In genomic region chr3:1439395-1439794, GRCh38 we compare ENCODE assay signal across 12 cellular contexts.
DNase-seq lines count a peak whose midpoint lies in the region; ATAC-seq and TF ChIP-seq lines count a peak whose summit lies in the region.
"Had no signal": no experiment of that assay in that cellular context is flagged by ENCODE, and none has a peak within 500 bp of the region (broad histone marks: within the 10 kb centered on the region; RNA-seq: fewer than 3 reads in every experiment).

No MANE protein-coding gene starts in this region.

- no peak overlapping the region for H3K4me3 Mint-ChIP-seq in GM23338

- H4K20me1 ChIP-seq in GM23338 (replicated peaks; ENCODE audit: insufficient read depth) = no peaks in the 10 kb centered on the region

- TF ChIP-seq CTCF in GM23338 (conservative IDR thresholded peaks at IDR 0.05; ENCODE audit: low read depth in 2 of 2) (peak; percentile 56 to 74), prostate gland (IDR thresholded peaks at IDR 0.05) (no peak)

- H3K9me3 Mint-ChIP-seq in GM23338 = peaks cover 91% of the 10 kb centered on the region

- H3K36me3 ChIP-seq in GM23338 (ENCODE audit: insufficient read depth) (no peaks in the 10 kb centered on the region), prostate gland (no peaks in the 10 kb centered on the region)
- H3K36me3 ChIP-seq: neutrophil had no signal

- H3K4me2 ChIP-seq in GM23338 = no peak overlapping the region

- 84% methylated on average over 2 of the region's 2 CpGs for WGBS in prostate gland

- no peak overlapping the region for H3K27ac Mint-ChIP-seq in GM23338
- H3K27ac Mint-ChIP-seq: activated naive CD4-positive, alpha-beta T cell treated with anti-CD3 and anti-CD28 coated beads, Interleukin-2, amount 50 U/mL, for 72 hours had no signal

- no peak overlapping the region for H2AFZ ChIP-seq in GM23338

- no peaks in the 10 kb centered on the region for H3K9me3 ChIP-seq in prostate gland
- H3K9me3 ChIP-seq: neutrophil had no signal

- H3K36me3 Mint-ChIP-seq in GM23338 (ENCODE audit: low read depth) = peaks cover 23% of the 10 kb centered on the region; the same call in 2 of the 3 replicates
- H3K36me3 Mint-ChIP-seq: activated naive CD4-positive, alpha-beta T cell treated with anti-CD3 and anti-CD28 coated beads, Interleukin-2, amount 50 U/mL, for 72 hours had no signal

- no peaks in the 10 kb centered on the region for H3K4me1 ChIP-seq in GM23338 (ENCODE audit: insufficient read depth)
- no peaks in the 10 kb centered on the region for H3K4me1 ChIP-seq in prostate gland (replicated peaks)

- no peaks in the 10 kb centered on the region for H3K27me3 ChIP-seq in GM23338 (ENCODE audit: insufficient read depth)
- no peaks in the 10 kb centered on the region for H3K27me3 ChIP-seq in prostate gland (replicated peaks; ENCODE audit: insufficient read depth)
- H3K27me3 ChIP-seq: neutrophil had no signal

- no peaks in the 10 kb centered on the region for H3K27me3 Mint-ChIP-seq in GM23338 (ENCODE audit: insufficient read depth, low read depth, poor library complexity)

- TF ChIP-seq POLR2A in prostate gland (IDR thresholded peaks at IDR 0.05) = no peak

- H3K4me3 ChIP-seq in GM23338 = no peak overlapping the region
- no peak overlapping the region for H3K4me3 ChIP-seq in prostate gland

- no peaks in the 10 kb centered on the region for H3F3A ChIP-seq in GM23338 (replicated peaks; ENCODE audit: low read depth)

- H3K4me1 Mint-ChIP-seq in GM23338 = no peaks in the 10 kb centered on the region

- no peak overlapping the region for H3K27ac ChIP-seq in GM23338 (ENCODE audit: low read depth)
- no peak overlapping the region for H3K27ac ChIP-seq in prostate gland
- H3K27ac ChIP-seq: neutrophil had no signal

- H3K79me2 ChIP-seq in GM23338 (replicated peaks; ENCODE audit: insufficient read depth) = no peaks in the 10 kb centered on the region

- intact Hi-C loops in prostate gland (cut with DNase I) = no loop called here

- peaks cover 3% of the 10 kb centered on the region; the same call in 1 of the 2 replicates for H3K9me2 ChIP-seq in GM23338 (ENCODE audit: insufficient read depth)

- ATAC-seq in GM23338 (no peak), left lobe of liver (peak; percentile 66)
- ATAC-seq: activated naive CD4-positive, alpha-beta T cell treated with anti-CD3 and anti-CD28 coated beads, Interleukin-2, amount 50 U/mL, for 72 hours had no signal

- DNase-seq in DMS 273 (lab: John Stamatoyannopoulos, UW; ENCODE audit: unreplicated experiment) (peak; percentile 16), DMS 273 treated with DMSO at 0.1 percent for 48 hours (lab: John Stamatoyannopoulos, UW) (no peak), GM23338 (ENCODE audit: low spot score) (peak; percentile 69), RPMI8226 (peak; percentile 41), left lobe of liver (ENCODE audit: low spot score) (no peak), NCI-H1694 (lab: John Stamatoyannopoulos, UW) (no peak), prostate gland (ENCODE audit: low spot score) (no peak), HuH-7.5 (ENCODE audit: low spot score) (no peak)
- DNase-seq: 8988T; effector CD8-positive, alpha-beta T cell had no signal

TF ChIP-seq in GM23338, 12 proteins besides CTCF, POLR2A, EP300 and RAD21 (continues in another document):
- TF ChIP-seq POLR2AphosphoS5 (IDR thresholded peaks at IDR 0.05; ENCODE audit: low read depth) (no peak), EZH2phosphoT487 (IDR thresholded peaks at IDR 0.05; ENCODE audit: unreplicated experiment) (no peak), REST (IDR thresholded peaks at IDR 0.05; ENCODE audit: unreplicated experiment) (no peak), ZNF331 (CRISPR knock-in tag; IDR thresholded peaks at IDR 0.05; ENCODE audit: low read depth) (no peak), ZNF462 (CRISPR knock-in tag; IDR thresholded peaks at IDR 0.05) (no peak), EZH2 (IDR thresholded peaks at IDR 0.05; ENCODE audit: low read depth, unreplicated experiment) (no peak), ZNF114 (CRISPR knock-in tag; IDR thresholded peaks at IDR 0.05) (no peak)

Comparison
In these comparisons a context has a peak if more than half of its experiments do, and no peak if none do; other contexts are left out.
1. DNase-seq: peak in DMS 273 (single experiment), GM23338 (single experiment) and RPMI8226 (single experiment); none in DMS 273 treated with DMSO at 0.1 percent for 48 hours (single experiment), left lobe of liver (single experiment), NCI-H1694 (single experiment), prostate gland (single experiment) and HuH-7.5 (single experiment).
2. CTCF ChIP-seq: peak in GM23338 (2 of 2); none in prostate gland (0 of 4).